ENCODE assay signal across 8 cellular contexts in the genomic region with DNA sequence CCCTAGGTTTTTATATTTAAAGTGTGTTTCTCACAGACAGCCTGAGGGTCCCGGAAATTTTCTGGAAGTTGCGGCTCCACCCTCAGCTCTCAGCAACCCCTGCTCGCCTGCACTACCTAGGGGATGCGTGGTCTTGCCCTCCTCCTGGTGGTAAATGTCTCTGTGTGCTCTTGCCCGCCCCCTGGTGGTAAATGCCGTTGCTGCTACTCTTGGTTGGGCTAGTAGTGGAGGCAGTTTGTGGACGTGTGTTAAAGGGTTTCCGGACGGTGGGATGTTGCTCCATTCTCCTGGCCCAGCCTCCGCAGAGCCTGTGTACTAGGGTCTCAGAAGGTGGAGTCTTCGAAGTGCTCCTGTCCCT. TPM values are rescaled to one million over a fixed set of nuclear protein-coding genes. Genes with fewer than 3 reads are reported as not detected.
DNase-seq lines count a peak whose midpoint lies in the region; ATAC-seq and TF ChIP-seq lines count a peak whose summit lies in the region.

No MANE protein-coding gene starts in this region.

- POLR2A ChIA-PET in CD4-positive, alpha-beta memory T cell (lab: Charles Lee; ENCODE audit: partially characterized antibody): interaction anchor here (0.7 to 1.8 kb wide), 7 partner anchors 10 to 37 kb away, joined by 3 to 10 read pairs (median 5); a partner anchor contains a TSS

- H3K27me3 Mint-ChIP-seq in CD4-positive, alpha-beta memory T cell: no peaks in the 10 kb centered on the region
- H3K27me3 Mint-ChIP-seq in activated naive CD8-positive, alpha-beta T cell treated with anti-CD3 and anti-CD28 coated beads, Interleukin-2, amount 50 U/mL, for 24 hours: peaks cover 2% of the 10 kb centered on the region

- peak; percentile 45 for ATAC-seq in GM21515 (IDR thresholded peaks at IDR 0.05; ENCODE audit: unreplicated experiment)
- peak; percentile 78 for ATAC-seq in activated naive CD8-positive, alpha-beta T cell treated with anti-CD3 and anti-CD28 coated beads, Interleukin-2, amount 50 U/mL, for 24 hours

- H3K27ac Mint-ChIP-seq in CD4-positive, alpha-beta memory T cell: peak overlapping the region; percentile 43 to 93 (median 77)
- H3K27ac Mint-ChIP-seq in activated naive CD8-positive, alpha-beta T cell treated with anti-CD3 and anti-CD28 coated beads, Interleukin-2, amount 50 U/mL, for 24 hours: peak overlapping the region; percentile 67

- H3K9me3 Mint-ChIP-seq in CD4-positive, alpha-beta memory T cell: no peaks in the 10 kb centered on the region
- H3K9me3 Mint-ChIP-seq in activated naive CD8-positive, alpha-beta T cell treated with anti-CD3 and anti-CD28 coated beads, Interleukin-2, amount 50 U/mL, for 24 hours: no peaks in the 10 kb centered on the region

- no peaks in the 10 kb centered on the region for H3K27me3 ChIP-seq in CD4-positive, alpha-beta memory T cell (ENCODE audit: insufficient read depth, low read length)
- H3K27me3 ChIP-seq in left ventricle myocardium inferior (ENCODE audit: low read depth): no peaks in the 10 kb centered on the region

- H3K36me3 Mint-ChIP-seq in CD4-positive, alpha-beta memory T cell: no peaks in the 10 kb centered on the region
- H3K36me3 Mint-ChIP-seq in activated naive CD8-positive, alpha-beta T cell treated with anti-CD3 and anti-CD28 coated beads, Interleukin-2, amount 50 U/mL, for 24 hours (ENCODE audit: low read depth): no peaks in the 10 kb centered on the region

- peaks cover 24 to 41% (median 31%) of the 10 kb centered on the region in 4 donors for H3K4me1 Mint-ChIP-seq in CD4-positive, alpha-beta memory T cell
- H3K4me1 Mint-ChIP-seq in activated naive CD8-positive, alpha-beta T cell treated with anti-CD3 and anti-CD28 coated beads, Interleukin-2, amount 50 U/mL, for 24 hours: peaks cover 31% of the 10 kb centered on the region

- CTCF ChIA-PET in CD4-positive, alpha-beta memory T cell (lab: Charles Lee; ENCODE audit: partially characterized antibody): interaction anchor here (0.7 to 11.1 kb wide), 18 partner anchors 10 to 328 kb away, joined by 3 to 168 read pairs (median 5); a partner anchor contains a TSS

- peak overlapping the region; percentile 75 to 88 (median 84) for H3K4me3 Mint-ChIP-seq in CD4-positive, alpha-beta memory T cell
- H3K4me3 Mint-ChIP-seq in activated naive CD8-positive, alpha-beta T cell treated with anti-CD3 and anti-CD28 coated beads, Interleukin-2, amount 50 U/mL, for 24 hours: peak overlapping the region; percentile 47

- intact Hi-C loops in CD4-positive, alpha-beta memory T cell (cut with micrococcal nuclease): loop anchor here (1.0 to 2.0 kb wide), 5 partner anchors 13 to 90 kb away; a partner anchor contains a TSS
- intact Hi-C loops in left ventricle myocardium inferior (cut with micrococcal nuclease): no loop called here

- H3K4me3 ChIP-seq in CD4-positive, alpha-beta memory T cell (ENCODE audit: low read length in 2 of 2): peak overlapping the region in 1 of 2 donors; percentile 64
- no peak overlapping the region for H3K4me3 ChIP-seq in left ventricle myocardium inferior

- no peaks in the 10 kb centered on the region for H3K9me3 ChIP-seq in CD4-positive, alpha-beta memory T cell (ENCODE audit: control insufficient read depth in 1 of 2, low read length in 2 of 2)
- no peaks in the 10 kb centered on the region for H3K9me3 ChIP-seq in left ventricle myocardium inferior (replicated peaks)

- no peaks in the 10 kb centered on the region for H3K36me3 ChIP-seq in CD4-positive, alpha-beta memory T cell (ENCODE audit: insufficient read depth, low read length)
- H3K36me3 ChIP-seq in left ventricle myocardium inferior: no peaks in the 10 kb centered on the region

- peaks cover 32% of the 10 kb centered on the region for H3K4me1 ChIP-seq in CD4-positive, alpha-beta memory T cell (ENCODE audit: insufficient read depth, low read length)
- peaks cover 5% of the 10 kb centered on the region for H3K4me1 ChIP-seq in left ventricle myocardium inferior

- peak overlapping the region; percentile 24 for H3K27ac ChIP-seq in CD4-positive, alpha-beta memory T cell (ENCODE audit: low read depth, low read length)
- H3K27ac ChIP-seq in left ventricle myocardium inferior (replicated peaks): no peak overlapping the region

- TF ChIP-seq CTCF in left ventricle myocardium inferior (IDR thresholded peaks at IDR 0.05; ENCODE audit: borderline replicate concordance): peak; percentile 93

- DNase-seq in CD4-positive, alpha-beta memory T cell: peak; percentile 80 to 87 (median 83)
- DNase-seq in NAMALWA (ENCODE audit: low spot score): peak; percentile 94
- peak; percentile 77 for DNase-seq in T follicular helper cell (ENCODE audit: low read depth)
- DNase-seq in activated naive CD8-positive, alpha-beta T cell treated with anti-CD3 and anti-CD28 coated beads, Interleukin-2, amount 50 U/mL, for 24 hours: peak; percentile 91
- DNase-seq in left ventricle myocardium inferior: peak; percentile 84
- DNase-seq in retina: peak; percentile 92
- no peak for DNase-seq in NCI-H128 (lab: John Stamatoyannopoulos, UW; ENCODE audit: unreplicated experiment)

RNA-seq across cellular contexts. Expression of a gene that starts 27.4 kb away (rescaled TPM):
- 10 to 100 TPM; 10.8 to 11.1 TPM for total RNA-seq in CD4-positive, alpha-beta memory T cell
- polyA plus RNA-seq in CD4-positive, alpha-beta memory T cell: 1 to 10 TPM; 8.1 to 8.7 TPM
- total RNA-seq in left ventricle myocardium inferior: 26.1 TPM

RNA-seq across cellular contexts. Expression of a gene that starts 29.8 kb away (rescaled TPM):
- 10 to 100 TPM; 61.5 to 66.6 TPM for total RNA-seq in CD4-positive, alpha-beta memory T cell
- 10 to 100 TPM in 1 of 2 donors, 1 to 10 TPM in 1; 9.6 to 33.2 TPM for polyA plus RNA-seq in CD4-positive, alpha-beta memory T cell
- total RNA-seq in left ventricle myocardium inferior: 19.1 TPM

RNA-seq across cellular contexts. Expression of a gene that starts 38.5 kb away (rescaled TPM):
- total RNA-seq in CD4-positive, alpha-beta memory T cell: 1 to 10 TPM; 1.6 to 2.1 TPM
- 10 to 100 TPM in 1 of 2 donors, 1 to 10 TPM in 1; 6.4 to 13.1 TPM for polyA plus RNA-seq in CD4-positive, alpha-beta memory T cell
- 31.9 TPM for total RNA-seq in left ventricle myocardium inferior

Comparison
In these comparisons a context has a peak if more than half of its experiments do, and no peak if none do; other contexts are left out.
1. RNA of a gene that starts 38.5 kb away (total RNA-seq): 31.9 TPM in left ventricle myocardium inferior (single experiment); 1.6 to 2.1 TPM in CD4-positive, alpha-beta memory T cell; every median in the first group is over 10 times any median in the second.